8 cellular contexts compared by ENCODE assay signal in genomic region chr3:35965908-35966307, GRCh38.
A peak's percentile ranks its signal among the peaks of the same experiment; 100 is the strongest.
DNase-seq lines count a peak whose midpoint lies in the region; ATAC-seq and TF ChIP-seq lines count a peak whose summit lies in the region.

No MANE protein-coding gene starts in this region.

- peak; percentile 96 for TF ChIP-seq RAD21 in SK-N-SH (IDR thresholded peaks at IDR 0.05; ENCODE audit: low read length)

- H3K4me3 ChIP-seq in SK-N-SH (ENCODE audit: low read depth in 2 of 2, low read length in 1 of 2): peak overlapping the region in 1 of 2 experiments; percentile 12; a peak in 1 of 4 replicates
- no peak overlapping the region for H3K4me3 ChIP-seq in gastroesophageal sphincter
- no peak overlapping the region for H3K4me3 ChIP-seq in thoracic aorta

- H3K79me2 ChIP-seq in SK-N-SH (ENCODE audit: insufficient read depth): no peaks in the 10 kb centered on the region

- WGBS in SK-N-SH (ENCODE audit: low lambda C conversion rate): 3% methylated on average over 2 of the region's 2 CpGs
- 7 to 21% methylated on average over 2 of the region's 2 CpGs for WGBS in gastroesophageal sphincter (ENCODE audit: low coverage in 1 of 2), 2 donors

- CTCF ChIA-PET in SK-N-SH (lab: Yijun Ruan, JAX): interaction anchor here (0.6 to 7.6 kb wide), 57 partner anchors 9 to 1545 kb away, joined by 3 to 76 read pairs (median 4); partner anchors contain the start of gene STAC

- POLR2A ChIA-PET in SK-N-SH (lab: Yijun Ruan, JAX): no interaction called here

- TF ChIP-seq POLR2A in gastroesophageal sphincter (IDR thresholded peaks at IDR 0.05): no peak

- intact Hi-C loops in left colon (cut with DNase I, micrococcal nuclease): loop anchor here in 1 of 2 donors (2.0 kb wide), 1 partner anchor 735 kb away; no protein-coding TSS in a partner anchor

- H3K9me3 ChIP-seq in SK-N-SH (no peaks in the 10 kb centered on the region), gastroesophageal sphincter (no peaks in the 10 kb centered on the region), thoracic aorta (no peaks in the 10 kb centered on the region)

- H3F3A ChIP-seq in SK-N-SH (replicated peaks; ENCODE audit: insufficient read depth): no peaks in the 10 kb centered on the region

- H3K27ac ChIP-seq in SK-N-SH (ENCODE audit: low read depth in 2 of 2, low read length in 1 of 2): peak overlapping the region in 1 of 2 experiments; percentile 9; a peak in 2 of 4 replicates
- H3K27ac ChIP-seq in gastroesophageal sphincter: no peak overlapping the region
- H3K27ac ChIP-seq in thoracic aorta: no peak overlapping the region

- peak; percentile 78 for TF ChIP-seq CTCF in SK-N-SH (IDR thresholded peaks at IDR 0.05)
- peak; percentile 14 to 64 (median 42) for TF ChIP-seq CTCF in gastroesophageal sphincter (IDR thresholded peaks at IDR 0.05)
- TF ChIP-seq CTCF in thoracic aorta (IDR thresholded peaks at IDR 0.05): peak; percentile 65

- H3K27me3 ChIP-seq in SK-N-SH (ENCODE audit: insufficient read depth) (no peaks in the 10 kb centered on the region), gastroesophageal sphincter (no peaks in the 10 kb centered on the region), thoracic aorta (replicated peaks; ENCODE audit: insufficient read depth) (no peaks in the 10 kb centered on the region)

- H3K4me1 ChIP-seq in SK-N-SH (ENCODE audit: control insufficient read depth in 1 of 2, insufficient read depth in 2 of 2, low read depth in 1 of 2, low read length in 1 of 2) (peaks cover 8 to 13% of the 10 kb centered on the region in 2 experiments; a peak in 3 of 4 replicates), gastroesophageal sphincter (peaks cover 0 to 14% (median 0%) of the 10 kb centered on the region in 3 donors), thoracic aorta (ENCODE audit: control insufficient read depth in 1 of 2, low read depth in 2 of 2) (peaks cover 6 to 24% of the 10 kb centered on the region in 2 donors)

- ATAC-seq in gastroesophageal sphincter: no peak
- ATAC-seq in thoracic aorta (ENCODE audit: insufficient number of reproducible peaks, low FRiP score, low read depth): no peak
- no peak for ATAC-seq in left colon
- ATAC-seq in GM19452 (IDR thresholded peaks at IDR 0.05; ENCODE audit: unreplicated experiment): no peak
- ATAC-seq in GM18858 (IDR thresholded peaks at IDR 0.05; ENCODE audit: unreplicated experiment): no peak

- no peak overlapping the region for H3K9ac ChIP-seq in SK-N-SH

- peak overlapping the region; percentile 75 for H2AFZ ChIP-seq in SK-N-SH (ENCODE audit: low read depth)

- no peaks in the 10 kb centered on the region for H3K9me2 ChIP-seq in SK-N-SH

- no peaks in the 10 kb centered on the region for H4K20me1 ChIP-seq in SK-N-SH (ENCODE audit: insufficient read depth)

- TF ChIP-seq EP300 in SK-N-SH (IDR thresholded peaks at IDR 0.05; ENCODE audit: borderline replicate concordance in 1 of 2, low read depth in 1 of 2, low read length in 1 of 2) (no peak), gastroesophageal sphincter (IDR thresholded peaks at IDR 0.05) (no peak)

- peak overlapping the region; percentile 50; the same call in 1 of the 2 replicates for H3K4me2 ChIP-seq in SK-N-SH

- no peaks in the 10 kb centered on the region for H3K36me3 ChIP-seq in SK-N-SH (replicated peaks in 1 of 2; ENCODE audit: control insufficient read depth in 1 of 2, insufficient read depth in 2 of 2, low read length in 1 of 2)
- no peaks in the 10 kb centered on the region for H3K36me3 ChIP-seq in gastroesophageal sphincter
- no peaks in the 10 kb centered on the region for H3K36me3 ChIP-seq in thoracic aorta

- DNase-seq in EH (ENCODE audit: low read depth) (peak; percentile 53), HS-27A (ENCODE audit: low read depth) (peak; percentile 4), SK-N-SH (peak; percentile 46), thoracic aorta (ENCODE audit: low spot score) (no peak), left colon (no peak)

TF ChIP-seq in SK-N-SH, 30 proteins besides CTCF, POLR2A, EP300 and RAD21:
- TF ChIP-seq RFX5 (IDR thresholded peaks at IDR 0.05; ENCODE audit: low read length) (no peak), MEF2A (IDR thresholded peaks at IDR 0.05; ENCODE audit: borderline replicate concordance, low read depth) (no peak), FOXJ3 (CRISPR knock-in tag; IDR thresholded peaks at IDR 0.05) (no peak), EZH2phosphoT487 (IDR thresholded peaks at IDR 0.05; ENCODE audit: borderline replicate concordance, low read depth) (no peak), IRF3 (IDR thresholded peaks at IDR 0.05; ENCODE audit: low read depth, low read length) (no peak), RXRA (IDR thresholded peaks at IDR 0.05; ENCODE audit: borderline replicate concordance, low read depth) (no peak), YY1 (IDR thresholded peaks at IDR 0.05; ENCODE audit: low read depth) (no peak), GATA2 (CRISPR knock-in tag; IDR thresholded peaks at IDR 0.05) (peak; percentile 44), FOSL2 (IDR thresholded peaks at IDR 0.05; ENCODE audit: borderline replicate concordance, low read depth) (no peak), SMC3 (IDR thresholded peaks at IDR 0.05; ENCODE audit: low read depth, low read length) (peak; percentile 91), TAF1 (IDR thresholded peaks at IDR 0.05; ENCODE audit: borderline replicate concordance, low read depth, low read length) (no peak)
- TF ChIP-seq, protein P1, sequence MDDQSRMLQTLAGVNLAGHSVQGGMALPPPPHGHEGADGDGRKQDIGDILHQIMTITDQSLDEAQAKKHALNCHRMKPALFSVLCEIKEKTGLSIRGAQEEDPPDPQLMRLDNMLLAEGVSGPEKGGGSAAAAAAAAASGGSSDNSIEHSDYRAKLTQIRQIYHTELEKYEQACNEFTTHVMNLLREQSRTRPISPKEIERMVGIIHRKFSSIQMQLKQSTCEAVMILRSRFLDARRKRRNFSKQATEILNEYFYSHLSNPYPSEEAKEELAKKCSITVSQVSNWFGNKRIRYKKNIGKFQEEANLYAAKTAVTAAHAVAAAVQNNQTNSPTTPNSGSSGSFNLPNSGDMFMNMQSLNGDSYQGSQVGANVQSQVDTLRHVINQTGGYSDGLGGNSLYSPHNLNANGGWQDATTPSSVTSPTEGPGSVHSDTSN (IDR thresholded peaks at IDR 0.05): peak; percentile 33; the same call in 1 of the 2 replicates

Comparison
In these comparisons a context has a peak if more than half of its experiments do, and no peak if none do; other contexts are left out.
1. DNase-seq: peak in EH (single experiment), HS-27A (single experiment) and SK-N-SH (single experiment); none in thoracic aorta (single experiment) and left colon (0 of 2).
2. Peak in every context shown above with its lines, with median percentiles within 50 percentile points of each other: CTCF ChIP-seq.